ENCODE assay signal across 8 cellular contexts in genomic region chr5:173917788-173918786, GRCh38. TPM values are rescaled to one million over a fixed set of nuclear protein-coding genes. Genes with fewer than 3 reads are reported as not detected.
A peak's percentile ranks its signal among the peaks of the same experiment; 100 is the strongest.
DNase-seq lines count a peak whose midpoint lies in the region; ATAC-seq, FAIRE-seq and TF ChIP-seq lines count a peak whose summit lies in the region.

No MANE protein-coding gene starts in this region.

- CTCF ChIA-PET in HCT116 (lab: Charles Lee) = interaction anchor here (1.2 kb wide), 1 partner anchor 14 kb away, joined by 3 read pairs; no protein-coding TSS in a partner anchor
- CTCF ChIA-PET in K562 (lab: Yijun Ruan, JAX; ENCODE audit: low intra/inter-chr PET ratio) = no interaction called here

- BruUV-seq in HCT116 (replicated peaks; lab: Mats Ljungman, UMichigan) (TSS peak; percentile 88), K562 (replicated peaks; lab: Mats Ljungman, UMichigan) (TSS peak; percentile 66)

- no peaks in the 10 kb centered on the region for H3K9me2 ChIP-seq in HCT116 (ENCODE audit: insufficient read depth)
- no peaks in the 10 kb centered on the region for H3K9me2 ChIP-seq in SU-DHL-6 (replicated peaks; ENCODE audit: insufficient read depth, low read length)

- H3K27me3 ChIP-seq in HCT116 (ENCODE audit: insufficient read depth, low read length) (no peaks in the 10 kb centered on the region), MG63 (no peaks in the 10 kb centered on the region), SU-DHL-6 (ENCODE audit: low read length) (no peaks in the 10 kb centered on the region), K562 (ENCODE audit: control insufficient read depth in 2 of 2, insufficient read depth in 2 of 2, low read length in 2 of 2) (no peaks in the 10 kb centered on the region), smooth muscle cell (ENCODE audit: low read depth) (no peaks in the 10 kb centered on the region)

- ATAC-seq in HCT116 (peak; percentile 96), K562 (peak; percentile 90)

- RAD21 ChIA-PET in HCT116 (lab: Charles Lee; ENCODE audit: low non-redundant PET in 1 of 2, low total read pairs in 2 of 2, uncharacterized antibody in 2 of 2, unreplicated experiment in 2 of 2) = no interaction called here

- peak; percentile 90 for DNase-seq in GM12865 (ENCODE audit: low read depth)
- peak; percentile 83 for DNase-seq in HCT116 (ENCODE audit: low read depth, low spot score)
- peak; percentile 71 for DNase-seq in MG63
- DNase-seq in K562 (ENCODE audit: extremely low read depth in 1 of 4, low spot score in 3 of 4) = peak; percentile 52 to 85 (median 66)
- no peak for DNase-seq in smooth muscle cell (lab: John Stamatoyannopoulos, UW; ENCODE audit: unreplicated experiment)
- DNase-seq in NCI-H146 (lab: John Stamatoyannopoulos, UW) = no peak

- no peaks in the 10 kb centered on the region for H3K79me2 ChIP-seq in HCT116 (ENCODE audit: insufficient read depth, low read length)
- peaks cover 65% of the 10 kb centered on the region for H3K79me2 ChIP-seq in SU-DHL-6 (ENCODE audit: insufficient read depth, low read length)
- H3K79me2 ChIP-seq in K562 (ENCODE audit: control insufficient read depth, insufficient read depth, low read length) = peaks cover 65% of the 10 kb centered on the region
- peaks cover 41% of the 10 kb centered on the region for H3K79me2 ChIP-seq in smooth muscle cell (ENCODE audit: low read depth)

- no peaks in the 10 kb centered on the region for H3K9me3 ChIP-seq in HCT116 (ENCODE audit: control insufficient read depth in 1 of 2, insufficient read depth in 1 of 2, low read depth in 1 of 2, low read length in 2 of 2)
- no peaks in the 10 kb centered on the region for H3K9me3 ChIP-seq in MG63
- no peaks in the 10 kb centered on the region for H3K9me3 ChIP-seq in SU-DHL-6 (ENCODE audit: insufficient read depth, low read length)
- H3K9me3 ChIP-seq in K562 (replicated peaks; ENCODE audit: control insufficient read depth, insufficient read depth, low read depth, low read length) = no peaks in the 10 kb centered on the region
- H3K9me3 ChIP-seq in smooth muscle cell (replicated peaks; ENCODE audit: low read depth) = no peaks in the 10 kb centered on the region

- POLR2A ChIA-PET in HCT116 (lab: Charles Lee) = interaction anchor here (0.6 to 1.8 kb wide), 6 partner anchors 9 to 1456 kb away, joined by 3 to 7 read pairs (median 4); partner anchors contain the start of gene CPEB4
- POLR2A ChIA-PET in K562 (lab: Yijun Ruan, JAX) = interaction anchor here (0.7 to 2.3 kb wide), 13 partner anchors 10 to 590 kb away, joined by 3 to 10 read pairs (median 3); partner anchors contain the start of genes BOD1 and STC2

- H3K4me2 ChIP-seq in HCT116 (ENCODE audit: low read length) (peak overlapping the region; percentile 75), SU-DHL-6 (ENCODE audit: low read depth, low read length, poor library complexity, severe bottlenecking) (peak overlapping the region; percentile 76), K562 (ENCODE audit: insufficient read depth, low read length) (peak overlapping the region; percentile 83), smooth muscle cell (peak overlapping the region; percentile 88)

- peak; percentile 86 for FAIRE-seq in K562 (lab: Jason Lieb, UNC)

- intact Hi-C loops in HCT116 (cut with micrococcal nuclease) = no loop called here
- intact Hi-C loops in K562 (cut with micrococcal nuclease) = loop anchor here (2.0 kb wide), 1 partner anchor 27 kb away; no protein-coding TSS in a partner anchor

- peaks cover 47% of the 10 kb centered on the region for H3F3A ChIP-seq in SU-DHL-6 (ENCODE audit: insufficient read depth)
- H3F3A ChIP-seq in smooth muscle cell (ENCODE audit: low read depth) = peaks cover 4% of the 10 kb centered on the region

- in situ Hi-C loops in K562 (cut with MboI) = no loop called here

- peaks cover 3 to 24% of the 10 kb centered on the region in 2 experiments; a peak in 3 of 4 replicates for H3K4me1 ChIP-seq in HCT116 (ENCODE audit: control insufficient read depth in 1 of 2, insufficient read depth in 2 of 2, low read length in 2 of 2)
- peaks cover 0 to 28% of the 10 kb centered on the region in 2 experiments; a peak in 3 of 5 replicates for H3K4me1 ChIP-seq in K562 (replicated peaks in 1 of 2; ENCODE audit: control insufficient read depth in 2 of 2, insufficient read depth in 2 of 2, low read length in 2 of 2)
- H3K4me1 ChIP-seq in smooth muscle cell (ENCODE audit: low read depth) = peaks cover 26% of the 10 kb centered on the region

- TF ChIP-seq CTCF in GM12865 (IDR thresholded peaks at IDR 0.05; ENCODE audit: insufficient read depth, low read depth, low read length, missing control alignments) = no peak
- no peak for TF ChIP-seq CTCF in HCT116 (IDR thresholded peaks at IDR 0.05 in 2 of 3, conservative IDR thresholded peaks at IDR 0.05 in 1 of 3; ENCODE audit: borderline replicate concordance in 1 of 3, insufficient read depth in 1 of 3, low read depth in 2 of 3, low read length in 2 of 3)
- TF ChIP-seq CTCF in SU-DHL-6 (IDR thresholded peaks at IDR 0.05; ENCODE audit: insufficient read depth, low read length, poor library complexity, severe bottlenecking) = no peak
- peak in 1 of 3 experiments; percentile 12; a peak in 1 of 6 replicates for TF ChIP-seq CTCF in K562 (IDR thresholded peaks at IDR 0.05 in 2 of 3, conservative IDR thresholded peaks at IDR 0.05 in 1 of 3; ENCODE audit: insufficient read depth in 2 of 3, low read depth in 1 of 3, low read length in 3 of 3)
- TF ChIP-seq CTCF in smooth muscle cell (IDR thresholded peaks at IDR 0.05; ENCODE audit: borderline replicate concordance, insufficient read depth, poor library complexity, severe bottlenecking) = no peak

- no peaks in the 10 kb centered on the region for H4K20me1 ChIP-seq in HCT116 (ENCODE audit: insufficient read depth)
- H4K20me1 ChIP-seq in SU-DHL-6 (ENCODE audit: low read depth, low read length) = no peaks in the 10 kb centered on the region
- H4K20me1 ChIP-seq in K562 (replicated peaks; ENCODE audit: control insufficient read depth, insufficient read depth, low read length) = no peaks in the 10 kb centered on the region; the same call in 1 of the 2 replicates
- peaks cover 21% of the 10 kb centered on the region for H4K20me1 ChIP-seq in smooth muscle cell (ENCODE audit: low read depth)

- H2AFZ ChIP-seq in HCT116 (ENCODE audit: low read depth, low read length, poor library complexity, severe bottlenecking) (peak overlapping the region; percentile 65), SU-DHL-6 (ENCODE audit: low read depth, low read length, severe bottlenecking) (peak overlapping the region; percentile 4), K562 (ENCODE audit: low read depth, low read length) (peak overlapping the region; percentile 87), smooth muscle cell (ENCODE audit: low read depth) (peak overlapping the region; percentile 10)

- TF ChIP-seq POLR2A in HCT116 (IDR thresholded peaks at IDR 0.05; ENCODE audit: borderline replicate concordance, extremely low read depth, insufficient read depth, insufficient read length) (peak; percentile 96), K562 (conservative IDR thresholded peaks at IDR 0.05) (peak; percentile 84)

- 1% methylated on average over 19 of the region's 19 CpGs for WGBS in K562 (ENCODE audit: insufficient coverage, low coverage, missing lambda C conversion rate)
- WGBS in smooth muscle cell (ENCODE audit: low lambda C conversion rate) = 2% methylated on average over 19 of the region's 19 CpGs

- no peaks in the 10 kb centered on the region for H3K9me1 ChIP-seq in K562 (ENCODE audit: control insufficient read depth, insufficient read depth, low read length)

- H3K36me3 ChIP-seq in HCT116 (ENCODE audit: control insufficient read depth in 1 of 2, insufficient read depth in 2 of 2, low read length in 2 of 2) (no peaks in the 10 kb centered on the region), MG63 (no peaks in the 10 kb centered on the region), SU-DHL-6 (ENCODE audit: low read length) (0 out of 2 replicates have a peak, but pooled peaks cover 3% of the 10 kb centered on the region), K562 (ENCODE audit: control insufficient read depth, insufficient read depth, low read length) (peaks cover 29% of the 10 kb centered on the region), smooth muscle cell (ENCODE audit: low read depth) (no peaks in the 10 kb centered on the region)

- TF ChIP-seq EP300 in K562 (IDR thresholded peaks at IDR 0.05; ENCODE audit: low read length) = no peak

- TF ChIP-seq RAD21 in HCT116 (IDR thresholded peaks at IDR 0.05; ENCODE audit: low read depth) (peak; percentile 42; the same call in 1 of the 2 replicates), K562 (CRISPR knock-in tag; conservative IDR thresholded peaks at IDR 0.05 in 1 of 2, IDR thresholded peaks at IDR 0.05 in 1 of 2) (peak in 1 of 2 experiments; percentile 24; a peak in 1 of 4 replicates)

- H3K9ac ChIP-seq in HCT116 (ENCODE audit: low read length) = peak overlapping the region; percentile 56
- peak overlapping the region; percentile 72 for H3K9ac ChIP-seq in SU-DHL-6 (ENCODE audit: low read length)
- peak overlapping the region; percentile 55 to 88; a peak in 3 of 4 replicates for H3K9ac ChIP-seq in K562 (ENCODE audit: insufficient read depth in 1 of 2, low read depth in 2 of 2, low read length in 2 of 2)
- peak overlapping the region; percentile 96 for H3K9ac ChIP-seq in smooth muscle cell (ENCODE audit: low read depth)

- peak overlapping the region; percentile 90 for H3K4me3 ChIP-seq in GM12865 (ENCODE audit: low read depth, low read length)
- peak overlapping the region; percentile 53 to 59 for H3K4me3 ChIP-seq in HCT116 (replicated peaks in 1 of 2; ENCODE audit: low read depth in 1 of 2, low read length in 2 of 2)
- peak overlapping the region; percentile 51 for H3K4me3 ChIP-seq in MG63
- peak overlapping the region; percentile 67 for H3K4me3 ChIP-seq in SU-DHL-6 (ENCODE audit: insufficient read depth, low read length, poor library complexity, severe bottlenecking)
- H3K4me3 ChIP-seq in K562 = peak overlapping the region; percentile 44
- peak overlapping the region; percentile 0 for H3K4me3 ChIP-seq in iPS-11a (ENCODE audit: low read depth, low read length)
- H3K4me3 ChIP-seq in smooth muscle cell = peak overlapping the region; percentile 64

- H3K27ac ChIP-seq in HCT116 (ENCODE audit: low read depth, low read length) (peak overlapping the region; percentile 30), SU-DHL-6 (ENCODE audit: low read depth, low read length) (peak overlapping the region; percentile 81), K562 (ENCODE audit: extremely low read depth, low read depth, low read length) (peak overlapping the region; percentile 94), smooth muscle cell (ENCODE audit: low read depth) (peak overlapping the region; percentile 94)

RNA-seq across cellular contexts. Expression of gene CPEB4, which starts 29.9 kb away (rescaled TPM):
- total RNA-seq in HCT116 (2021; ENCODE audit: unreplicated experiment) (11.1 TPM), K562 (2014; rRNA removed) (9.5 and 10.2 TPM in 2 replicates), K562 (2014; rRNA removed; fragmentation: Illumina TruSeq; extraction: Trizol) (20.6 and 21.8 TPM in 2 replicates), K562 (2015; rRNA removed; fragmentation: Illumina TruSeq; extraction: Trizol) (12.0 and 12.4 TPM in 2 replicates), K562 (2021) (17.7 and 19.7 TPM in 2 replicates), smooth muscle cell (30.7 and 38.5 TPM in 2 replicates)
- polyA plus RNA-seq in HCT116 (2012) = 4.9 and 5.3 TPM in 2 replicates
- 2.4 and 3.6 TPM in 2 replicates for total RNA-seq in MG63 (2014; rRNA removed; shearing (Covaris generic); ENCODE audit: low replicate concordance)
- total RNA-seq in K562 (2011; cell fraction: chromatin; rRNA removed; ENCODE audit: low replicate concordance) = 49.3 and 127 TPM in 2 replicates
- 32.2 and 37.4 TPM in 2 replicates for total RNA-seq in K562 (2011; cell fraction: nucleolus; rRNA removed)
- 56.7 and 64.2 TPM in 2 replicates for total RNA-seq in K562 (2011; cell fraction: nucleoplasm; rRNA removed)
- polyA plus RNA-seq in K562 (2011; rRNA removed) (17.6 and 21.3 TPM in 2 replicates), K562 (2014; fragmentation: Illumina TruSeq; extraction: Trizol) (9.3 and 13.2 TPM in 2 replicates), K562 (2014; fragmentation: Nextera tagmentation; extraction: Ambion mirVana) (10 to 100 TPM in 1 of 2 experiments, 1 to 10 TPM in 1; 7.4 to 10.2 TPM), K562 (2014; rRNA removed) (11.0 and 12.2 TPM in 2 replicates), smooth muscle cell (5.1 and 8.0 TPM in 2 replicates)
- 9.8 and 13.5 TPM in 2 replicates for polyA plus RNA-seq in K562 (2011; cell fraction: cytosol; rRNA removed)
- 33.8 and 38.5 TPM in 2 replicates for polyA plus RNA-seq in K562 (2011; cell fraction: nucleus; rRNA removed)
- 11.6 and 13.2 TPM in 2 replicates for polyA plus RNA-seq in K562 (2012)
- 49.0 and 67.5 TPM in 2 replicates for polyA minus RNA-seq in K562 (2011; rRNA and poly(A)+ RNA removed)
- 12.2 and 17.7 TPM in 2 replicates for polyA minus RNA-seq in K562 (2011; cell fraction: cytosol; rRNA and poly(A)+ RNA removed)
- polyA minus RNA-seq in K562 (2011; cell fraction: nucleus; rRNA and poly(A)+ RNA removed) = 45.2 and 47.7 TPM in 2 replicates

Comparison
In these comparisons a context has a peak if more than half of its experiments do, and no peak if none do; other contexts are left out.
1. DNase-seq: peak in GM12865 (single experiment), HCT116 (single experiment), MG63 (single experiment) and K562 (4 of 4); none in smooth muscle cell (single experiment) and NCI-H146 (single experiment).
2. H3K4me3 ChIP-seq: peak in every context shown above with its lines; median percentile 90 in GM12865; 67 in SU-DHL-6; 64 in smooth muscle cell; 56 in HCT116; 51 in MG63; 44 in K562; 0 in iPS-11a.
3. H2AFZ ChIP-seq: peak in every context shown above with its lines; median percentile 87 in K562; 65 in HCT116; 10 in smooth muscle cell; 4 in SU-DHL-6.
4. H3K27ac ChIP-seq: peak in every context shown above with its lines; median percentile 94 in K562; 94 in smooth muscle cell; 81 in SU-DHL-6; 30 in HCT116.
5. Peak in every context shown above with its lines, with median percentiles within 50 percentile points of each other: H3K4me2 ChIP-seq and H3K9ac ChIP-seq.